ENCODE assay signal across 13 cellular contexts in the genomic region with DNA sequence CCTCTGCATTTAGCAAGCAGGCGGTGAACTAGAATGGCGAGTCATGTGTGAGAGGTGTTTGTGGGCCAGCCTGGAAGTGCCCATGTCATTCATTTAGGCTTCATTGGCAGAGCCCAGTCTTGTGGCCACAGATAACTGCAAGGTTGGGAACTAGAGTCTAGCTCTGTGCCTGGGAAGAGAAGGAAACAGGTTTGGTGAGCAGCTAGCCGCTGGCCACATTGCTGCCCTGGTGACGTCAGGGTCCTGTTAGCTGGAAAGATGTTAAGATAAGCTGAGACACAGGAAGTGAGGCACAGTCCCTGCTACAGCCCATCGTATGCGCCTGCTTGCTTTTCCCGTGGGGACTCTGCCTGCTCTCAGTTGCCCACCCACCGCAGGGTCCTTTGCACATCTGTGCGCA.
DNase-seq lines count a peak whose midpoint lies in the region; TF ChIP-seq lines count a peak whose summit lies in the region.
"Had no signal": no experiment of that assay in that cellular context is flagged by ENCODE, and none has a peak within 500 bp of the region (broad histone marks: within the 10 kb centered on the region; RNA-seq: fewer than 3 reads in every experiment).

No MANE protein-coding gene starts in this region.

- H3K27me3 Mint-ChIP-seq in endodermal cell (ENCODE audit: insufficient read depth) = no peaks in the 10 kb centered on the region
- H3K27me3 Mint-ChIP-seq in type B pancreatic cell = no peaks in the 10 kb centered on the region

- in situ Hi-C loops in GM13977 (cut with MboI; ENCODE audit: low pct_unique_long_range_greater_than_20kb, low sequenced_read_pairs, unreplicated experiment) = no loop called here

- H3K27ac ChIP-seq in endodermal cell (ENCODE audit: low read depth, low read length) = no peak overlapping the region
- H3K27ac ChIP-seq: C4-2B, stomach had no signal

- H3K9me3 Mint-ChIP-seq in endodermal cell (no peaks in the 10 kb centered on the region), type B pancreatic cell (no peaks in the 10 kb centered on the region)
- H3K9me3 Mint-ChIP-seq: HFFc6 had no signal

- peak in 2 of 3 donors; percentile 4 to 15 for DNase-seq in stimulated activated CD4-positive, alpha-beta T cell treated with anti-CD3 and anti-CD28 coated beads, Interleukin-12 subunit alpha, Interleukin-12 subunit beta, amount 100 ng/mL, for 48 hours (ENCODE audit: low read depth in 2 of 3, low spot score in 1 of 3)
- no peak for DNase-seq in stimulated activated CD4-positive, alpha-beta T cell treated with anti-CD3 and anti-CD28 coated beads, Interleukin-2, amount 100 ng/mL, for 48 hours
- DNase-seq in RPMI7951 (ENCODE audit: low read depth) (peak; percentile 44), endodermal cell (peak; percentile 38), type B pancreatic cell (ENCODE audit: extremely low spot score, unreplicated experiment) (peak; percentile 45), GM13977 (ENCODE audit: low spot score) (no peak), NCI-H1048 (lab: John Stamatoyannopoulos, UW) (no peak), inferior parietal cortex (ENCODE audit: extremely low spot score) (no peak)
- DNase-seq: HFFc6; NCI-H2227 treated with DMSO at 0.1 percent for 48 hours; stimulated activated CD4-positive, alpha-beta T cell treated with anti-CD3 and anti-CD28 coated beads, Interleukin-4, amount 100 ng/mL, for 24 hours; stomach had no signal

- no peaks in the 10 kb centered on the region for H3K27me3 ChIP-seq in endodermal cell (ENCODE audit: control insufficient read depth, insufficient read depth, low read length, poor library complexity, severe bottlenecking)
- H3K27me3 ChIP-seq: stomach had no signal

- no peaks in the 10 kb centered on the region for H3K36me3 Mint-ChIP-seq in endodermal cell (ENCODE audit: low read depth)
- peaks cover 3% of the 10 kb centered on the region for H3K36me3 Mint-ChIP-seq in type B pancreatic cell

- TF ChIP-seq CTCF in endodermal cell (conservative IDR thresholded peaks at IDR 0.05) (no peak), type B pancreatic cell (conservative IDR thresholded peaks at IDR 0.05) (no peak), GM13977 (IDR thresholded peaks at IDR 0.05; ENCODE audit: extremely low read depth, insufficient read depth, missing control alignments) (no peak)

- H3K4me1 ChIP-seq in endodermal cell (ENCODE audit: control insufficient read depth, insufficient read depth, low read length) = no peaks in the 10 kb centered on the region

- no peak overlapping the region for H3K4me3 Mint-ChIP-seq in endodermal cell
- no peak overlapping the region for H3K4me3 Mint-ChIP-seq in type B pancreatic cell
- H3K4me3 Mint-ChIP-seq: HFFc6 had no signal

- WGBS in endodermal cell (ENCODE audit: insufficient coverage in 1 of 2, insufficient read length in 1 of 2), 2 experiments = 84 to 87% methylated on average over 4 to 9 of the region's 9 CpGs

- no peak overlapping the region for H3K27ac Mint-ChIP-seq in endodermal cell
- H3K27ac Mint-ChIP-seq in type B pancreatic cell = no peak overlapping the region
- H3K27ac Mint-ChIP-seq: HFFc6 had no signal

- H3K4me1 Mint-ChIP-seq in endodermal cell (no peaks in the 10 kb centered on the region), type B pancreatic cell (ENCODE audit: unreplicated experiment) (peaks cover 23% of the 10 kb centered on the region)

- H3K4me3 ChIP-seq in endodermal cell (ENCODE audit: low read length) = no peak overlapping the region
- H3K4me3 ChIP-seq: stomach had no signal

- no peaks in the 10 kb centered on the region for H3K36me3 ChIP-seq in endodermal cell (ENCODE audit: control insufficient read depth, insufficient read depth, low read length)
- H3K36me3 ChIP-seq: stomach had no signal

- H3K9ac ChIP-seq in endodermal cell (ENCODE audit: extremely low read depth, low read length, poor library complexity, severe bottlenecking) = no peak overlapping the region

- no peaks in the 10 kb centered on the region for H3K9me3 ChIP-seq in endodermal cell (ENCODE audit: control insufficient read depth, low read length)
- H3K9me3 ChIP-seq: stomach had no signal

Comparison
In these comparisons a context has a peak if more than half of its experiments do, and no peak if none do; other contexts are left out.
1. DNase-seq: peak in stimulated activated CD4-positive, alpha-beta T cell treated with anti-CD3 and anti-CD28 coated beads, Interleukin-12 subunit alpha, Interleukin-12 subunit beta, amount 100 ng/mL, for 48 hours (2 of 3), RPMI7951 (single experiment), endodermal cell (single experiment) and type B pancreatic cell (single experiment); none in stimulated activated CD4-positive, alpha-beta T cell treated with anti-CD3 and anti-CD28 coated beads, Interleukin-2, amount 100 ng/mL, for 48 hours (0 of 2), GM13977 (single experiment), NCI-H1048 (single experiment) and inferior parietal cortex (single experiment).